ENCODE assay signal across 1 cellular context in the genomic region with DNA sequence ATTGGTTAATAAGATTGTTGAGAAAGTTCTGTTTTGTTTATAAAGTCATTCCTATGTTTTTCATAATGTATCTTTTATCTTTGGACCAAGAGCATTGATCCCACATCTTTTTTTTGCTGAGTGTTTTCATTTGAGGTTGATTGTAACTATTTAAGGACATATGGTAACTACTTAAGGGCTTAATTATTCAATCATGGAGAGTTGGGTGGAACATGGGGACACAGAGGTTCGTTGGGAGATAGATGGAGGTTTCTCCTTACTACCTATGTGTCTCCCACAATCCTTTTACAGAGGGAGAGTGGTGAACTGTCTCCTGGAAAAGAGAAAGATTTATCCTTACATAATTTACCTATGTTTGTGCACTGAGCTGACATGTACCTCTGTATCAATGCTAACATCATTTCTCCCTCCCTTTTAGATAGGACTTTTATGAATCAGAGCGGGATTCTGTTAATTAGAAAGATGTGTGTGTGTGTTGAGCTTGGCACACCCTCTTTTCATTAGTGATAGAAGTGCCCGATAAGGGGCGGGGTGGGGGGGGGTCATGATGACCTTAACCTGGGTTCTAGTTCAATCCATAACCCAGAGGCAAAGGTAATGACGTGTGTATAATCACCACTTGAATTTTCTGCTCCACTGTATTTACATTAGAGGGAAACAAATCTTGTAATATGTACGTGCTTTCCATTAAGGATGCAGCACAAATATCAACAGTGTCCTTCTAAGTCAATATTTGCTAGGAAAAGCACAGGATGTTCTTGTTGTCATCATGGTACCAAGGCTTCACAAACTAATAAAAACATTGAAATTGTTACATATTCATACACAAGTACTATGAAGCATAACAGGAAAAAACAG.
TF ChIP-seq lines count a peak whose summit lies in the region.

No MANE protein-coding gene starts in this region.

TF ChIP-seq in HepG2, 621 proteins besides CTCF, POLR2A, EP300 and RAD21 (continued from another document and continues in another):
- TF ChIP-seq, protein P1, sequence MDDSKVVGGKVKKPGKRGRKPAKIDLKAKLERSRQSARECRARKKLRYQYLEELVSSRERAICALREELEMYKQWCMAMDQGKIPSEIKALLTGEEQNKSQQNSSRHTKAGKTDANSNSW (CRISPR knock-in tag; IDR thresholded peaks at IDR 0.05; ENCODE audit: borderline replicate concordance): no peak
- TF ChIP-seq ZNF792 (CRISPR knock-in tag; IDR thresholded peaks at IDR 0.05) (peak; percentile 73; the same call in 1 of the 2 replicates), KMT2B (CRISPR knock-in tag; IDR thresholded peaks at IDR 0.05) (peak; percentile 37; the same call in 1 of the 2 replicates), NONO (IDR thresholded peaks at IDR 0.05) (no peak), NONO (CRISPR knock-in tag; conservative IDR thresholded peaks at IDR 0.05) (no peak), ZNF44 (CRISPR knock-in tag; IDR thresholded peaks at IDR 0.05) (no peak), TAF1 (CRISPR knock-in tag; IDR thresholded peaks at IDR 0.05) (no peak), ZNF160 (CRISPR knock-in tag; IDR thresholded peaks at IDR 0.05) (no peak), HDAC2 (CRISPR knock-in tag; IDR thresholded peaks at IDR 0.05) (peak; percentile 87; the same call in 1 of the 2 replicates), BORCS8-MEF2B (CRISPR knock-in tag; IDR thresholded peaks at IDR 0.05) (no peak), ZNF891 (CRISPR knock-in tag; IDR thresholded peaks at IDR 0.05) (no peak), PAX8 (CRISPR knock-in tag; IDR thresholded peaks at IDR 0.05; ENCODE audit: borderline replicate concordance) (no peak), ZNF562 (CRISPR knock-in tag; IDR thresholded peaks at IDR 0.05; ENCODE audit: borderline replicate concordance) (no peak), TBX2 (CRISPR knock-in tag; IDR thresholded peaks at IDR 0.05; ENCODE audit: borderline replicate concordance) (peak; percentile 33; the same call in 1 of the 2 replicates), ARNT2 (CRISPR knock-in tag; IDR thresholded peaks at IDR 0.05; ENCODE audit: low read depth) (no peak), TOE1 (CRISPR knock-in tag; IDR thresholded peaks at IDR 0.05) (no peak), ZMYM3 (CRISPR knock-in tag; IDR thresholded peaks at IDR 0.05) (no peak), ZMYM2 (CRISPR knock-in tag; IDR thresholded peaks at IDR 0.05) (no peak), MAZ (IDR thresholded peaks at IDR 0.05; ENCODE audit: borderline replicate concordance, low read depth, low read length) (no peak), MAZ (CRISPR knock-in tag; IDR thresholded peaks at IDR 0.05; ENCODE audit: low read depth) (no peak)
- TF ChIP-seq, protein P2, sequence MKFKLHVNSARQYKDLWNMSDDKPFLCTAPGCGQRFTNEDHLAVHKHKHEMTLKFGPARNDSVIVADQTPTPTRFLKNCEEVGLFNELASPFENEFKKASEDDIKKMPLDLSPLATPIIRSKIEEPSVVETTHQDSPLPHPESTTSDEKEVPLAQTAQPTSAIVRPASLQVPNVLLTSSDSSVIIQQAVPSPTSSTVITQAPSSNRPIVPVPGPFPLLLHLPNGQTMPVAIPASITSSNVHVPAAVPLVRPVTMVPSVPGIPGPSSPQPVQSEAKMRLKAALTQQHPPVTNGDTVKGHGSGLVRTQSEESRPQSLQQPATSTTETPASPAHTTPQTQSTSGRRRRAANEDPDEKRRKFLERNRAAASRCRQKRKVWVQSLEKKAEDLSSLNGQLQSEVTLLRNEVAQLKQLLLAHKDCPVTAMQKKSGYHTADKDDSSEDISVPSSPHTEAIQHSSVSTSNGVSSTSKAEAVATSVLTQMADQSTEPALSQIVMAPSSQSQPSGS (CRISPR knock-in tag; IDR thresholded peaks at IDR 0.05): peak; percentile 94
- TF ChIP-seq, protein P3, sequence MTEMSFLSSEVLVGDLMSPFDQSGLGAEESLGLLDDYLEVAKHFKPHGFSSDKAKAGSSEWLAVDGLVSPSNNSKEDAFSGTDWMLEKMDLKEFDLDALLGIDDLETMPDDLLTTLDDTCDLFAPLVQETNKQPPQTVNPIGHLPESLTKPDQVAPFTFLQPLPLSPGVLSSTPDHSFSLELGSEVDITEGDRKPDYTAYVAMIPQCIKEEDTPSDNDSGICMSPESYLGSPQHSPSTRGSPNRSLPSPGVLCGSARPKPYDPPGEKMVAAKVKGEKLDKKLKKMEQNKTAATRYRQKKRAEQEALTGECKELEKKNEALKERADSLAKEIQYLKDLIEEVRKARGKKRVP (CRISPR knock-in tag; IDR thresholded peaks at IDR 0.05): peak in 1 of 2 experiments; percentile 76; a peak in 1 of 4 replicates
- TF ChIP-seq, protein P4, sequence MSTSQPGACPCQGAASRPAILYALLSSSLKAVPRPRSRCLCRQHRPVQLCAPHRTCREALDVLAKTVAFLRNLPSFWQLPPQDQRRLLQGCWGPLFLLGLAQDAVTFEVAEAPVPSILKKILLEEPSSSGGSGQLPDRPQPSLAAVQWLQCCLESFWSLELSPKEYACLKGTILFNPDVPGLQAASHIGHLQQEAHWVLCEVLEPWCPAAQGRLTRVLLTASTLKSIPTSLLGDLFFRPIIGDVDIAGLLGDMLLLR (CRISPR knock-in tag; IDR thresholded peaks at IDR 0.05): no peak
- TF ChIP-seq, protein P5, sequence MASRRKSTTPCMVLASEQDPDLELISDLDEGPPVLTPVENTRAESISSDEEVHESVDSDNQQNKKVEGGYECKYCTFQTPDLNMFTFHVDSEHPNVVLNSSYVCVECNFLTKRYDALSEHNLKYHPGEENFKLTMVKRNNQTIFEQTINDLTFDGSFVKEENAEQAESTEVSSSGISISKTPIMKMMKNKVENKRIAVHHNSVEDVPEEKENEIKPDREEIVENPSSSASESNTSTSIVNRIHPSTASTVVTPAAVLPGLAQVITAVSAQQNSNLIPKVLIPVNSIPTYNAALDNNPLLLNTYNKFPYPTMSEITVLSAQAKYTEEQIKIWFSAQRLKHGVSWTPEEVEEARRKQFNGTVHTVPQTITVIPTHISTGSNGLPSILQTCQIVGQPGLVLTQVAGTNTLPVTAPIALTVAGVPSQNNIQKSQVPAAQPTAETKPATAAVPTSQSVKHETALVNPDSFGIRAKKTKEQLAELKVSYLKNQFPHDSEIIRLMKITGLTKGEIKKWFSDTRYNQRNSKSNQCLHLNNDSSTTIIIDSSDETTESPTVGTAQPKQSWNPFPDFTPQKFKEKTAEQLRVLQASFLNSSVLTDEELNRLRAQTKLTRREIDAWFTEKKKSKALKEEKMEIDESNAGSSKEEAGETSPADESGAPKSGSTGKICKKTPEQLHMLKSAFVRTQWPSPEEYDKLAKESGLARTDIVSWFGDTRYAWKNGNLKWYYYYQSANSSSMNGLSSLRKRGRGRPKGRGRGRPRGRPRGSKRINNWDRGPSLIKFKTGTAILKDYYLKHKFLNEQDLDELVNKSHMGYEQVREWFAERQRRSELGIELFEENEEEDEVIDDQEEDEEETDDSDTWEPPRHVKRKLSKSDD (CRISPR knock-in tag; IDR thresholded peaks at IDR 0.05; ENCODE audit: low read depth): no peak
- TF ChIP-seq, protein P6, sequence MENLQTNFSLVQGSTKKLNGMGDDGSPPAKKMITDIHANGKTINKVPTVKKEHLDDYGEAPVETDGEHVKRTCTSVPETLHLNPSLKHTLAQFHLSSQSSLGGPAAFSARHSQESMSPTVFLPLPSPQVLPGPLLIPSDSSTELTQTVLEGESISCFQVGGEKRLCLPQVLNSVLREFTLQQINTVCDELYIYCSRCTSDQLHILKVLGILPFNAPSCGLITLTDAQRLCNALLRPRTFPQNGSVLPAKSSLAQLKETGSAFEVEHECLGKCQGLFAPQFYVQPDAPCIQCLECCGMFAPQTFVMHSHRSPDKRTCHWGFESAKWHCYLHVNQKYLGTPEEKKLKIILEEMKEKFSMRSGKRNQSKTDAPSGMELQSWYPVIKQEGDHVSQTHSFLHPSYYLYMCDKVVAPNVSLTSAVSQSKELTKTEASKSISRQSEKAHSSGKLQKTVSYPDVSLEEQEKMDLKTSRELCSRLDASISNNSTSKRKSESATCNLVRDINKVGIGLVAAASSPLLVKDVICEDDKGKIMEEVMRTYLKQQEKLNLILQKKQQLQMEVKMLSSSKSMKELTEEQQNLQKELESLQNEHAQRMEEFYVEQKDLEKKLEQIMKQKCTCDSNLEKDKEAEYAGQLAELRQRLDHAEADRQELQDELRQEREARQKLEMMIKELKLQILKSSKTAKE (CRISPR knock-in tag; IDR thresholded peaks at IDR 0.05; ENCODE audit: borderline replicate concordance): peak; percentile 80; the same call in 1 of the 2 replicates
- TF ChIP-seq, protein P7, sequence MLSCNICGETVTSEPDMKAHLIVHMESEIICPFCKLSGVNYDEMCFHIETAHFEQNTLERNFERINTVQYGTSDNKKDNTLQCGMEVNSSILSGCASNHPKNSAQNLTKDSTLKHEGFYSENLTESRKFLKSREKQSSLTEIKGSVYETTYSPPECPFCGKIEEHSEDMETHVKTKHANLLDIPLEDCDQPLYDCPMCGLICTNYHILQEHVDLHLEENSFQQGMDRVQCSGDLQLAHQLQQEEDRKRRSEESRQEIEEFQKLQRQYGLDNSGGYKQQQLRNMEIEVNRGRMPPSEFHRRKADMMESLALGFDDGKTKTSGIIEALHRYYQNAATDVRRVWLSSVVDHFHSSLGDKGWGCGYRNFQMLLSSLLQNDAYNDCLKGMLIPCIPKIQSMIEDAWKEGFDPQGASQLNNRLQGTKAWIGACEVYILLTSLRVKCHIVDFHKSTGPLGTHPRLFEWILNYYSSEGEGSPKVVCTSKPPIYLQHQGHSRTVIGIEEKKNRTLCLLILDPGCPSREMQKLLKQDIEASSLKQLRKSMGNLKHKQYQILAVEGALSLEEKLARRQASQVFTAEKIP (CRISPR knock-in tag; IDR thresholded peaks at IDR 0.05; ENCODE audit: borderline replicate concordance): no peak
- TF ChIP-seq, protein P8, sequence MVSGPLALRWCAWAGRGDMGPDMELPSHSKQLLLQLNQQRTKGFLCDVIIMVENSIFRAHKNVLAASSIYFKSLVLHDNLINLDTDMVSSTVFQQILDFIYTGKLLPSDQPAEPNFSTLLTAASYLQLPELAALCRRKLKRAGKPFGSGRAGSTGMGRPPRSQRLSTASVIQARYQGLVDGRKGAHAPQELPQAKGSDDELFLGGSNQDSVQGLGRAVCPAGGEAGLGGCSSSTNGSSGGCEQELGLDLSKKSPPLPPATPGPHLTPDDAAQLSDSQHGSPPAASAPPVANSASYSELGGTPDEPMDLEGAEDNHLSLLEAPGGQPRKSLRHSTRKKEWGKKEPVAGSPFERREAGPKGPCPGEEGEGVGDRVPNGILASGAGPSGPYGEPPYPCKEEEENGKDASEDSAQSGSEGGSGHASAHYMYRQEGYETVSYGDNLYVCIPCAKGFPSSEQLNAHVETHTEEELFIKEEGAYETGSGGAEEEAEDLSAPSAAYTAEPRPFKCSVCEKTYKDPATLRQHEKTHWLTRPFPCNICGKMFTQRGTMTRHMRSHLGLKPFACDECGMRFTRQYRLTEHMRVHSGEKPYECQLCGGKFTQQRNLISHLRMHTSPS (CRISPR knock-in tag; IDR thresholded peaks at IDR 0.05; ENCODE audit: low read depth): no peak
- TF ChIP-seq, protein P9, sequence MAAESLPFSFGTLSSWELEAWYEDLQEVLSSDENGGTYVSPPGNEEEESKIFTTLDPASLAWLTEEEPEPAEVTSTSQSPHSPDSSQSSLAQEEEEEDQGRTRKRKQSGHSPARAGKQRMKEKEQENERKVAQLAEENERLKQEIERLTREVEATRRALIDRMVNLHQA (CRISPR knock-in tag; IDR thresholded peaks at IDR 0.05): no peak
- TF ChIP-seq, protein P10, sequence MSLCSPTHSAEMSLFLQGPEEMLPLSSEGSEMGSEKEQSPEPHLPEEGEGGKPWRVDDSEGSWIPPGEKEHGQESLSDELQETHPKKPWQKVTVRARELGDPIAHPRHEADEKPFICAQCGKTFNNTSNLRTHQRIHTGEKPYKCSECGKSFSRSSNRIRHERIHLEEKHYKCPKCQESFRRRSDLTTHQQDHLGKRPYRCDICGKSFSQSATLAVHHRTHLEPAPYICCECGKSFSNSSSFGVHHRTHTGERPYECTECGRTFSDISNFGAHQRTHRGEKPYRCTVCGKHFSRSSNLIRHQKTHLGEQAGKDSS (CRISPR knock-in tag; IDR thresholded peaks at IDR 0.05; ENCODE audit: borderline replicate concordance, low read depth): 0 out of 2 replicates have a peak, but pooled peaks have one; percentile 32
- TF ChIP-seq, protein P11, sequence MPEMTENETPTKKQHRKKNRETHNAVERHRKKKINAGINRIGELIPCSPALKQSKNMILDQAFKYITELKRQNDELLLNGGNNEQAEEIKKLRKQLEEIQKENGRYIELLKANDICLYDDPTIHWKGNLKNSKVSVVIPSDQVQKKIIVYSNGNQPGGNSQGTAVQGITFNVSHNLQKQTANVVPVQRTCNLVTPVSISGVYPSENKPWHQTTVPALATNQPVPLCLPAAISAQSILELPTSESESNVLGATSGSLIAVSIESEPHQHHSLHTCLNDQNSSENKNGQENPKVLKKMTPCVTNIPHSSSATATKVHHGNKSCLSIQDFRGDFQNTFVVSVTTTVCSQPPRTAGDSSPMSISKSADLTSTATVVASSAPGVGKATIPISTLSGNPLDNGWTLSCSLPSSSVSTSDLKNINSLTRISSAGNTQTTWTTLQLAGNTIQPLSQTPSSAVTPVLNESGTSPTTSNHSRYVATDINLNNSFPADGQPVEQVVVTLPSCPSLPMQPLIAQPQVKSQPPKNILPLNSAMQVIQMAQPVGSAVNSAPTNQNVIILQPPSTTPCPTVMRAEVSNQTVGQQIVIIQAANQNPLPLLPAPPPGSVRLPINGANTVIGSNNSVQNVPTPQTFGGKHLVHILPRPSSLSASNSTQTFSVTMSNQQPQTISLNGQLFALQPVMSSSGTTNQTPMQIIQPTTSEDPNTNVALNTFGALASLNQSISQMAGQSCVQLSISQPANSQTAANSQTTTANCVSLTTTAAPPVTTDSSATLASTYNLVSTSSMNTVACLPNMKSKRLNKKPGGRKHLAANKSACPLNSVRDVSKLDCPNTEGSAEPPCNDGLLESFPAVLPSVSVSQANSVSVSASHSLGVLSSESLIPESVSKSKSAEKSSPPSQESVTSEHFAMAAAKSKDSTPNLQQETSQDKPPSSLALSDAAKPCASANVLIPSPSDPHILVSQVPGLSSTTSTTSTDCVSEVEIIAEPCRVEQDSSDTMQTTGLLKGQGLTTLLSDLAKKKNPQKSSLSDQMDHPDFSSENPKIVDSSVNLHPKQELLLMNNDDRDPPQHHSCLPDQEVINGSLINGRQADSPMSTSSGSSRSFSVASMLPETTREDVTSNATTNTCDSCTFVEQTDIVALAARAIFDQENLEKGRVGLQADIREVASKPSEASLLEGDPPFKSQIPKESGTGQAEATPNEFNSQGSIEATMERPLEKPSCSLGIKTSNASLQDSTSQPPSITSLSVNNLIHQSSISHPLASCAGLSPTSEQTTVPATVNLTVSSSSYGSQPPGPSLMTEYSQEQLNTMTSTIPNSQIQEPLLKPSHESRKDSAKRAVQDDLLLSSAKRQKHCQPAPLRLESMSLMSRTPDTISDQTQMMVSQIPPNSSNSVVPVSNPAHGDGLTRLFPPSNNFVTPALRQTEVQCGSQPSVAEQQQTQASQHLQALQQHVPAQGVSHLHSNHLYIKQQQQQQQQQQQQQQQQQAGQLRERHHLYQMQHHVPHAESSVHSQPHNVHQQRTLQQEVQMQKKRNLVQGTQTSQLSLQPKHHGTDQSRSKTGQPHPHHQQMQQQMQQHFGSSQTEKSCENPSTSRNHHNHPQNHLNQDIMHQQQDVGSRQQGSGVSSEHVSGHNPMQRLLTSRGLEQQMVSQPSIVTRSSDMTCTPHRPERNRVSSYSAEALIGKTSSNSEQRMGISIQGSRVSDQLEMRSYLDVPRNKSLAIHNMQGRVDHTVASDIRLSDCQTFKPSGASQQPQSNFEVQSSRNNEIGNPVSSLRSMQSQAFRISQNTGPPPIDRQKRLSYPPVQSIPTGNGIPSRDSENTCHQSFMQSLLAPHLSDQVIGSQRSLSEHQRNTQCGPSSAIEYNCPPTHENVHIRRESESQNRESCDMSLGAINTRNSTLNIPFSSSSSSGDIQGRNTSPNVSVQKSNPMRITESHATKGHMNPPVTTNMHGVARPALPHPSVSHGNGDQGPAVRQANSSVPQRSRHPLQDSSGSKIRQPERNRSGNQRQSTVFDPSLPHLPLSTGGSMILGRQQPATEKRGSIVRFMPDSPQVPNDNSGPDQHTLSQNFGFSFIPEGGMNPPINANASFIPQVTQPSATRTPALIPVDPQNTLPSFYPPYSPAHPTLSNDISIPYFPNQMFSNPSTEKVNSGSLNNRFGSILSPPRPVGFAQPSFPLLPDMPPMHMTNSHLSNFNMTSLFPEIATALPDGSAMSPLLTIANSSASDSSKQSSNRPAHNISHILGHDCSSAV (CRISPR knock-in tag; IDR thresholded peaks at IDR 0.05; ENCODE audit: borderline replicate concordance): no peak
